8 cellular contexts compared by ENCODE assay signal in genomic region chr5:152142845-152143469, GRCh38.
A peak's percentile ranks its signal among the peaks of the same experiment; 100 is the strongest.
DNase-seq lines count a peak whose midpoint lies in the region; ATAC-seq and TF ChIP-seq lines count a peak whose summit lies in the region.

No MANE protein-coding gene starts in this region.

- CTCF ChIA-PET in activated CD4-positive, alpha-beta T cell treated with anti-CD3 and anti-CD28 coated beads for 36 hours (lab: Charles Lee), result interaction anchor here (0.5 to 7.1 kb wide), 29 partner anchors 9 to 1708 kb away, joined by 3 to 97 read pairs (median 3); no protein-coding TSS in a partner anchor

- no peaks in the 10 kb centered on the region for H3K4me1 ChIP-seq in right lobe of liver

- DNase-seq in NOMO-1 (lab: John Stamatoyannopoulos, UW; ENCODE audit: unreplicated experiment in 2 of 2) (peak; percentile 6 to 14), NOMO-1 treated with dmso at 0.1 percent for 144 hours (lab: John Stamatoyannopoulos, UW; ENCODE audit: unreplicated experiment) (no peak), NCI-H2196 treated with DMSO at 0.1 percent for 48 hours (lab: John Stamatoyannopoulos, UW; ENCODE audit: unreplicated experiment) (peak; percentile 20), choroid plexus epithelial cell (ENCODE audit: low read depth) (peak; percentile 81), right lobe of liver (peak in 2 of 3 donors; percentile 41 to 53)
- peak; percentile 78 for DNase-seq in activated CD4-positive, alpha-beta T cell treated with anti-CD3 and anti-CD28 coated beads for 36 hours
- DNase-seq in stimulated activated CD8-positive, alpha-beta memory T cell treated with anti-CD3 and anti-CD28 coated beads, Interleukin-12 subunit alpha, Interleukin-12 subunit beta, amount 100 ng/mL, for 4 hours (ENCODE audit: low read depth), result peak; percentile 8

- TF ChIP-seq POLR2A in right lobe of liver (IDR thresholded peaks at IDR 0.05), result no peak

- POLR2A ChIA-PET in activated CD4-positive, alpha-beta T cell treated with anti-CD3 and anti-CD28 coated beads for 36 hours (lab: Charles Lee), result no interaction called here

- H3K27ac Mint-ChIP-seq in activated CD4-positive, alpha-beta T cell treated with anti-CD3 and anti-CD28 coated beads for 36 hours, result no peak overlapping the region

- TF ChIP-seq CTCF in choroid plexus epithelial cell (conservative IDR thresholded peaks at IDR 0.05; ENCODE audit: low read depth, low read length) (peak; percentile 96), right lobe of liver (IDR thresholded peaks at IDR 0.05) (peak; percentile 64 to 89 (median 84))

- no peaks in the 10 kb centered on the region for H3K36me3 Mint-ChIP-seq in activated CD4-positive, alpha-beta T cell treated with anti-CD3 and anti-CD28 coated beads for 36 hours (ENCODE audit: low read depth)

- 5% methylated on average over 2 of the region's 3 CpGs for WGBS in right lobe of liver (ENCODE audit: insufficient coverage, low coverage, low lambda C conversion rate, missing lambda C conversion rate)

- no peaks in the 10 kb centered on the region for H3K36me3 ChIP-seq in right lobe of liver

- no peak overlapping the region for H3K4me3 ChIP-seq in choroid plexus epithelial cell (ENCODE audit: low read depth, low read length)
- H3K4me3 ChIP-seq in right lobe of liver, result no peak overlapping the region

- H3K27me3 ChIP-seq in right lobe of liver, result no peaks in the 10 kb centered on the region

- ATAC-seq in HG02938 (IDR thresholded peaks at IDR 0.05; ENCODE audit: unreplicated experiment) (peak; percentile 80), right lobe of liver (peak; percentile 72 to 86 (median 81))
- peak; percentile 81 for ATAC-seq in activated CD4-positive, alpha-beta T cell treated with anti-CD3 and anti-CD28 coated beads for 36 hours

- H3K9me3 Mint-ChIP-seq in activated CD4-positive, alpha-beta T cell treated with anti-CD3 and anti-CD28 coated beads for 36 hours (ENCODE audit: low read depth), result no peaks in the 10 kb centered on the region

- no peaks in the 10 kb centered on the region for H3K27me3 Mint-ChIP-seq in activated CD4-positive, alpha-beta T cell treated with anti-CD3 and anti-CD28 coated beads for 36 hours

- no peak overlapping the region for H3K27ac ChIP-seq in right lobe of liver

- no peak overlapping the region for H3K4me3 Mint-ChIP-seq in activated CD4-positive, alpha-beta T cell treated with anti-CD3 and anti-CD28 coated beads for 36 hours

- H3K4me1 Mint-ChIP-seq in activated CD4-positive, alpha-beta T cell treated with anti-CD3 and anti-CD28 coated beads for 36 hours, result no peaks in the 10 kb centered on the region

- H3K9me3 ChIP-seq in right lobe of liver, result no peaks in the 10 kb centered on the region

- intact Hi-C loops in activated CD4-positive, alpha-beta T cell treated with anti-CD3 and anti-CD28 coated beads for 36 hours (cut with DNase I, micrococcal nuclease), result loop anchor here (1.0 to 5.0 kb wide), 5 partner anchors 204 to 486 kb away; no protein-coding TSS in a partner anchor
- intact Hi-C loops in right lobe of liver (cut with DNase I), result loop anchor here in 1 of 2 donors (10.0 kb wide), 1 partner anchor 318 kb away; no protein-coding TSS in a partner anchor
